Comparison of ENCODE assay signal across 1 cellular context in the genomic region with DNA sequence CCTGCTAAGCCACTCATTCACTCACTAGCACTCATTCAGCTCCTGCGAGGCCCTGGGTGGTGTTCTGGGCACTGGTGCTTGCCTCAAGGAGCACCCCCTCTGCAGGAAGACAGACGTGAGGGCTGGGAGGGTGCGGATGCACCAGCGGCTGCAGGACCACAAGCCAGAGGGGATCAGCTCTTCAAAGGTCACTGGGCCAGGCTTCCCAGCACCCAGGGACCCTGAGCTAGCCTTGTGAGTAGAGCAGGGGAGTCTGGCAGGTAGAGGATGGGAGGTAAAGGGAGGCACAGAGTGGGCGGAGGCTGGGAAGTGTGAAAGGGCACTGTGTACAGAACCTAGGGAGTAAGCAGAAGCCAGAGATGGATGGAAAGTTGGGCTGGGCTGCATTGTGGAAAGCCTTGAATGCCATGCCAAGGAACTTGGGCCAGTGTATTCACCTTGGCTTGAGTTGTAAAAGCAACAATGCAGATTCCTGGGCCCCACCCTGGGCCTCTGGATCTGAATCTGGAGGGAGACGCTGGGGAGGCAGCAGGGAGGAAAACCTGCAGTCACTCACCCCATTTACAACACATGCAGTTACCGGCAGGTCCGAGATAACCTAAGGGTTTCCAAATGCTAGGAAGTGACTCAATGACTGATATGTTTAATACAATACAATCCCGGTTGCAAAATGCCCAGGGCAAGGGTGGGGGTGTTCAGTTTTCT.
TF ChIP-seq lines count a peak whose summit lies in the region.

No MANE protein-coding gene starts in this region.

TF ChIP-seq in HepG2, 621 proteins besides CTCF, POLR2A, EP300 and RAD21 (continues in another document):
- TF ChIP-seq ARID3A (IDR thresholded peaks at IDR 0.05; ENCODE audit: low read depth, low read length) = peak; percentile 25; the same call in 1 of the 2 replicates
- TF ChIP-seq ZNF768 (CRISPR knock-in tag; IDR thresholded peaks at IDR 0.05) = peak; percentile 61
- no peak for TF ChIP-seq SOX13 (IDR thresholded peaks at IDR 0.05)
- peak in 1 of 2 experiments; percentile 44; a peak in 1 of 4 replicates for TF ChIP-seq SOX13 (CRISPR knock-in tag; conservative IDR thresholded peaks at IDR 0.05 in 1 of 2, IDR thresholded peaks at IDR 0.05 in 1 of 2)
- peak; percentile 74; the same call in 1 of the 2 replicates for TF ChIP-seq CEBPB (IDR thresholded peaks at IDR 0.05; ENCODE audit: borderline replicate concordance, low read depth, low read length)
- TF ChIP-seq MED1 (CRISPR knock-in tag; IDR thresholded peaks at IDR 0.05) = peak; percentile 28; the same call in 1 of the 2 replicates
- TF ChIP-seq GPN1 (CRISPR knock-in tag; IDR thresholded peaks at IDR 0.05; ENCODE audit: borderline replicate concordance) = no peak
- TF ChIP-seq MIER3 (CRISPR knock-in tag; IDR thresholded peaks at IDR 0.05; ENCODE audit: borderline replicate concordance) = 0 out of 2 replicates have a peak, but pooled peaks have one; percentile 46
- TF ChIP-seq SAP130 (CRISPR knock-in tag; IDR thresholded peaks at IDR 0.05; ENCODE audit: low read depth) = peak; percentile 70
- 0 out of 2 replicates have a peak, but pooled peaks have one; percentile 33 for TF ChIP-seq ZNF274 (CRISPR knock-in tag; IDR thresholded peaks at IDR 0.05)
- TF ChIP-seq, protein P1, sequence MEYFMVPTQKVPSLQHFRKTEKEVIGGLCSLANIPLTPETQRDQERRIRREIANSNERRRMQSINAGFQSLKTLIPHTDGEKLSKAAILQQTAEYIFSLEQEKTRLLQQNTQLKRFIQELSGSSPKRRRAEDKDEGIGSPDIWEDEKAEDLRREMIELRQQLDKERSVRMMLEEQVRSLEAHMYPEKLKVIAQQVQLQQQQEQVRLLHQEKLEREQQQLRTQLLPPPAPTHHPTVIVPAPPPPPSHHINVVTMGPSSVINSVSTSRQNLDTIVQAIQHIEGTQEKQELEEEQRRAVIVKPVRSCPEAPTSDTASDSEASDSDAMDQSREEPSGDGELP (IDR thresholded peaks at IDR 0.05; ENCODE audit: borderline replicate concordance, low read depth) = no peak
- TF ChIP-seq SMC3 (IDR thresholded peaks at IDR 0.05; ENCODE audit: low read length) = 0 out of 2 replicates have a peak, but pooled peaks have one; percentile 0
- TF ChIP-seq CBX1 (IDR thresholded peaks at IDR 0.05; ENCODE audit: low read depth) = peak; percentile 55
- TF ChIP-seq HNF1B (CRISPR knock-in tag; IDR thresholded peaks at IDR 0.05) = no peak
- no peak for TF ChIP-seq ZNF484 (CRISPR knock-in tag; IDR thresholded peaks at IDR 0.05; ENCODE audit: borderline replicate concordance, low read depth)
- TF ChIP-seq ZNF12 (CRISPR knock-in tag; IDR thresholded peaks at IDR 0.05) = peak; percentile 7; the same call in 1 of the 2 replicates
- TF ChIP-seq ZNF468 (CRISPR knock-in tag; IDR thresholded peaks at IDR 0.05) = 0 out of 2 replicates have a peak, but pooled peaks have one; percentile 47
- TF ChIP-seq UBTF (CRISPR knock-in tag; IDR thresholded peaks at IDR 0.05) = peak; percentile 35; the same call in 1 of the 2 replicates
- TF ChIP-seq TGIF2 (CRISPR knock-in tag; IDR thresholded peaks at IDR 0.05) = 0 out of 2 replicates have a peak, but pooled peaks have one; percentile 66
- TF ChIP-seq BCL3 (CRISPR knock-in tag; IDR thresholded peaks at IDR 0.05) = peak; percentile 51; the same call in 1 of the 2 replicates
- TF ChIP-seq ZNF749 (CRISPR knock-in tag; IDR thresholded peaks at IDR 0.05; ENCODE audit: borderline replicate concordance) = 0 out of 2 replicates have a peak, but pooled peaks have one; percentile 26
- TF ChIP-seq MYC (CRISPR knock-in tag; IDR thresholded peaks at IDR 0.05; ENCODE audit: borderline replicate concordance) = peak; percentile 20; the same call in 1 of the 2 replicates
- TF ChIP-seq NCOA2 (CRISPR knock-in tag; IDR thresholded peaks at IDR 0.05) = peak; percentile 52
- no peak for TF ChIP-seq ZNF574 (CRISPR knock-in tag; IDR thresholded peaks at IDR 0.05)
- no peak for TF ChIP-seq FOXM1 (CRISPR knock-in tag; IDR thresholded peaks at IDR 0.05)
- TF ChIP-seq FOXA3 (CRISPR knock-in tag; IDR thresholded peaks at IDR 0.05) = 0 out of 2 replicates have a peak, but pooled peaks have one; percentile 7
- TF ChIP-seq ATAD3A (CRISPR knock-in tag; IDR thresholded peaks at IDR 0.05) = no peak
- TF ChIP-seq FOSL2 (CRISPR knock-in tag; IDR thresholded peaks at IDR 0.05) = peak; percentile 86
- no peak for TF ChIP-seq PPARG (CRISPR knock-in tag; conservative IDR thresholded peaks at IDR 0.05)
- TF ChIP-seq, protein P2, sequence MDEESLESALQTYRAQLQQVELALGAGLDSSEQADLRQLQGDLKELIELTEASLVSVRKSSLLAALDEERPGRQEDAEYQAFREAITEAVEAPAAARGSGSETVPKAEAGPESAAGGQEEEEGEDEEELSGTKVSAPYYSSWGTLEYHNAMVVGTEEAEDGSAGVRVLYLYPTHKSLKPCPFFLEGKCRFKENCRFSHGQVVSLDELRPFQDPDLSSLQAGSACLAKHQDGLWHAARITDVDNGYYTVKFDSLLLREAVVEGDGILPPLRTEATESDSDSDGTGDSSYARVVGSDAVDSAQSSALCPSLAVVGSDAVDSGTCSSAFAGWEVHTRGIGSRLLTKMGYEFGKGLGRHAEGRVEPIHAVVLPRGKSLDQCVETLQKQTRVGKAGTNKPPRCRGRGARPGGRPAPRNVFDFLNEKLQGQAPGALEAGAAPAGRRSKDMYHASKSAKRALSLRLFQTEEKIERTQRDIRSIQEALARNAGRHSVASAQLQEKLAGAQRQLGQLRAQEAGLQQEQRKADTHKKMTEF (CRISPR knock-in tag; IDR thresholded peaks at IDR 0.05) = peak; percentile 49; the same call in 1 of the 2 replicates
- no peak for TF ChIP-seq HOXA3 (CRISPR knock-in tag; IDR thresholded peaks at IDR 0.05)
- TF ChIP-seq, protein P3, sequence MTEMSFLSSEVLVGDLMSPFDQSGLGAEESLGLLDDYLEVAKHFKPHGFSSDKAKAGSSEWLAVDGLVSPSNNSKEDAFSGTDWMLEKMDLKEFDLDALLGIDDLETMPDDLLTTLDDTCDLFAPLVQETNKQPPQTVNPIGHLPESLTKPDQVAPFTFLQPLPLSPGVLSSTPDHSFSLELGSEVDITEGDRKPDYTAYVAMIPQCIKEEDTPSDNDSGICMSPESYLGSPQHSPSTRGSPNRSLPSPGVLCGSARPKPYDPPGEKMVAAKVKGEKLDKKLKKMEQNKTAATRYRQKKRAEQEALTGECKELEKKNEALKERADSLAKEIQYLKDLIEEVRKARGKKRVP (CRISPR knock-in tag; IDR thresholded peaks at IDR 0.05) = peak in 1 of 2 experiments; percentile 68; a peak in 2 of 4 replicates
- peak; percentile 30 for TF ChIP-seq NR2F6 (IDR thresholded peaks at IDR 0.05)
- TF ChIP-seq NR2F6 (CRISPR knock-in tag; IDR thresholded peaks at IDR 0.05) = peak; percentile 14; the same call in 1 of the 2 replicates
- TF ChIP-seq SP5 (CRISPR knock-in tag; IDR thresholded peaks at IDR 0.05; ENCODE audit: borderline replicate concordance, low read depth) = no peak
- TF ChIP-seq, protein P4, sequence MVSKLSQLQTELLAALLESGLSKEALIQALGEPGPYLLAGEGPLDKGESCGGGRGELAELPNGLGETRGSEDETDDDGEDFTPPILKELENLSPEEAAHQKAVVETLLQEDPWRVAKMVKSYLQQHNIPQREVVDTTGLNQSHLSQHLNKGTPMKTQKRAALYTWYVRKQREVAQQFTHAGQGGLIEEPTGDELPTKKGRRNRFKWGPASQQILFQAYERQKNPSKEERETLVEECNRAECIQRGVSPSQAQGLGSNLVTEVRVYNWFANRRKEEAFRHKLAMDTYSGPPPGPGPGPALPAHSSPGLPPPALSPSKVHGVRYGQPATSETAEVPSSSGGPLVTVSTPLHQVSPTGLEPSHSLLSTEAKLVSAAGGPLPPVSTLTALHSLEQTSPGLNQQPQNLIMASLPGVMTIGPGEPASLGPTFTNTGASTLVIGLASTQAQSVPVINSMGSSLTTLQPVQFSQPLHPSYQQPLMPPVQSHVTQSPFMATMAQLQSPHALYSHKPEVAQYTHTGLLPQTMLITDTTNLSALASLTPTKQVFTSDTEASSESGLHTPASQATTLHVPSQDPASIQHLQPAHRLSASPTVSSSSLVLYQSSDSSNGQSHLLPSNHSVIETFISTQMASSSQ (IDR thresholded peaks at IDR 0.05; ENCODE audit: low read depth) = no peak
- TF ChIP-seq, protein P4 (CRISPR knock-in tag; IDR thresholded peaks at IDR 0.05; ENCODE audit: borderline replicate concordance) = peak; percentile 19; the same call in 1 of the 2 replicates
- peak; percentile 43; the same call in 1 of the 2 replicates for TF ChIP-seq ETV5 (CRISPR knock-in tag; IDR thresholded peaks at IDR 0.05; ENCODE audit: borderline replicate concordance)
- no peak for TF ChIP-seq NFE2 (CRISPR knock-in tag; IDR thresholded peaks at IDR 0.05)
- peak; percentile 78; the same call in 1 of the 2 replicates for TF ChIP-seq ZNF253 (CRISPR knock-in tag; IDR thresholded peaks at IDR 0.05; ENCODE audit: borderline replicate concordance)
- peak; percentile 43; the same call in 1 of the 2 replicates for TF ChIP-seq ZNF598 (CRISPR knock-in tag; IDR thresholded peaks at IDR 0.05; ENCODE audit: borderline replicate concordance)
